Comparison of ENCODE assay signal across 10 cellular contexts in genomic region chr1:213327318-213327667, GRCh38.
DNase-seq lines count a peak whose midpoint lies in the region; ATAC-seq and TF ChIP-seq lines count a peak whose summit lies in the region.
"Had no signal": no experiment of that assay in that cellular context is flagged by ENCODE, and none has a peak within 500 bp of the region (broad histone marks: within the 10 kb centered on the region; RNA-seq: fewer than 3 reads in every experiment).

No MANE protein-coding gene starts in this region.

- TF ChIP-seq CTCF in gastroesophageal sphincter (IDR thresholded peaks at IDR 0.05) (no peak), retinal pigment epithelial cell (conservative IDR thresholded peaks at IDR 0.05; ENCODE audit: low read depth, low read length) (no peak)

- H2AFZ ChIP-seq in GM23248, result peak overlapping the region; percentile 62

- H3K36me3 ChIP-seq in GM23248 (ENCODE audit: low read depth), result no peaks in the 10 kb centered on the region
- no peaks in the 10 kb centered on the region for H3K36me3 ChIP-seq in gastroesophageal sphincter
- H3K36me3 ChIP-seq in H7 (replicated peaks; ENCODE audit: control insufficient read depth, insufficient read depth, low read length), result no peaks in the 10 kb centered on the region

- no peaks in the 10 kb centered on the region for H4K20me1 ChIP-seq in GM23248 (ENCODE audit: insufficient read depth)

- H3K4me2 ChIP-seq in GM23248 (ENCODE audit: unreplicated experiment), result peak overlapping the region; percentile 62

- H3K27ac ChIP-seq in GM23248, result peak overlapping the region; percentile 46
- no peak overlapping the region for H3K27ac ChIP-seq in gastroesophageal sphincter

- no peaks in the 10 kb centered on the region for H3K9me2 ChIP-seq in GM23248 (ENCODE audit: insufficient read depth)

- no peak overlapping the region for H3K9ac ChIP-seq in GM23248

- H3K4me1 ChIP-seq in GM23248 (ENCODE audit: insufficient read depth) (peaks cover 23% of the 10 kb centered on the region), gastroesophageal sphincter (no peaks in the 10 kb centered on the region)

- H3K27me3 ChIP-seq in GM23248 (replicated peaks; ENCODE audit: insufficient read depth) (no peaks in the 10 kb centered on the region), gastroesophageal sphincter (no peaks in the 10 kb centered on the region), H7 (ENCODE audit: control insufficient read depth, insufficient read depth, low read length) (no peaks in the 10 kb centered on the region)

- no peaks in the 10 kb centered on the region for H3K9me3 ChIP-seq in GM23248 (ENCODE audit: low read depth)
- no peaks in the 10 kb centered on the region for H3K9me3 ChIP-seq in gastroesophageal sphincter

- no peaks in the 10 kb centered on the region for H3K79me2 ChIP-seq in GM23248 (ENCODE audit: insufficient read depth)

- DNase-seq in GM23248, result peak; percentile 66
- peak; percentile 67 for DNase-seq in SKM-1 treated with dmso at 0.1 percent for 144 hours (lab: John Stamatoyannopoulos, UW; ENCODE audit: unreplicated experiment)
- DNase-seq in retinal pigment epithelial cell (ENCODE audit: low read depth), result peak; percentile 87
- no peak for DNase-seq in H7
- DNase-seq: activated B cell treated with CpG ODN at 0.5 μM for 24 hours, NCI-H2171 treated with DMSO at 0.1 percent for 48 hours had no signal

- WGBS in GM23248 (ENCODE audit: low coverage in 1 of 2, low lambda C conversion rate in 2 of 2, missing lambda C conversion rate in 2 of 2), 2 experiments, result 56 to 60% methylated on average over 4 of the region's 4 CpGs
- 66 to 79% methylated on average over 4 of the region's 4 CpGs for WGBS in gastroesophageal sphincter (ENCODE audit: low coverage in 1 of 2), 2 donors

- peaks cover 17% of the 10 kb centered on the region for H3F3A ChIP-seq in GM23248 (ENCODE audit: insufficient read depth)

- ATAC-seq in gastroesophageal sphincter (peak; percentile 46), HG02938 (IDR thresholded peaks at IDR 0.05; ENCODE audit: unreplicated experiment) (no peak), GM18858 (IDR thresholded peaks at IDR 0.05; ENCODE audit: unreplicated experiment) (no peak), HG02623 (IDR thresholded peaks at IDR 0.05; ENCODE audit: unreplicated experiment) (no peak)

- in situ Hi-C loops in GM23248 (cut with MboI), result no loop called here

- peak overlapping the region; percentile 51 for H3K4me3 ChIP-seq in GM23248
- H3K4me3 ChIP-seq in gastroesophageal sphincter, result no peak overlapping the region
- H3K4me3 ChIP-seq in retinal pigment epithelial cell (ENCODE audit: low read length), result no peak overlapping the region
- no peak overlapping the region for H3K4me3 ChIP-seq in H7 (ENCODE audit: insufficient read depth, low read depth, low read length)

- no peak for TF ChIP-seq EP300 in gastroesophageal sphincter (IDR thresholded peaks at IDR 0.05)

- TF ChIP-seq POLR2A in gastroesophageal sphincter (IDR thresholded peaks at IDR 0.05), result no peak
